23 cellular contexts compared by ENCODE assay signal in the genomic region with DNA sequence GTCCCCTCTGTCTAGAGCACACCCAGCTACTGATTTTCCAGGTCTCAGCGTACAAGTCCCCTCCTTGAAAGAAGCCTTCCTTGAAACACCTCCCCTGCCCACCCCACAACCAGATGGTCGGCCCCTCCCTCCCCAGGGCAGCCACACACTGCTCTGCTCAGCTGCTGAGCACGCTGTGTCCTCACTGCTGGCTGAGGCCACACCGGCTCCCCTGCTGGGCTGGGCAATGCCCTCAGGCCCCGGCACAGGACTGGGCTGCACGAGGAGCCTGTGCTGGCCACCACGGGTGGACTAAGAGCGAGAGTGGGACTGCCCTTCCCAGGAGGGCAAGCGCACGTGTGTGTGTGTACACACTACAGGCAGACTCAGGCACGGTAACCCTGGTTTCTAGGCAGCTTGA. TPM values are rescaled to one million over a fixed set of nuclear protein-coding genes. Genes with fewer than 3 reads are reported as not detected.
"Had no signal": no experiment of that assay in that cellular context is flagged by ENCODE, and none has a peak within 500 bp of the region (broad histone marks: within the 10 kb centered on the region; RNA-seq: fewer than 3 reads in every experiment).

No MANE protein-coding gene starts in this region.

- H3K27me3 Mint-ChIP-seq: activated naive CD4-positive, alpha-beta T cell treated with anti-CD3 and anti-CD28 coated beads, Interleukin-2, amount 10 ng/mL, durations not matched to agents 7 days and 5 days; central memory CD8-positive, alpha-beta T cell; dendritic cell treated with granulocyte-macrophage colony-stimulating factor and Interleukin-4, amounts not matched to agents 40 ng/mL and 50 ng/mL, for 4 days; memory B cell; naive thymus-derived CD4-positive, alpha-beta T cell; stimulated activated memory B cell treated with anti-CD40 and anti-IgM and Interleukin-4, amounts not matched to agents 10 μg/mL and 1 μg/mL and 100 μg/mL, for 72 hours had no signal

- H3K4me3 Mint-ChIP-seq: activated naive CD4-positive, alpha-beta T cell treated with anti-CD3 and anti-CD28 coated beads, Interleukin-2, amount 10 ng/mL, durations not matched to agents 7 days and 5 days; central memory CD8-positive, alpha-beta T cell; dendritic cell treated with granulocyte-macrophage colony-stimulating factor and Interleukin-4, amounts not matched to agents 40 ng/mL and 50 ng/mL, for 4 days; memory B cell; naive thymus-derived CD4-positive, alpha-beta T cell; stimulated activated memory B cell treated with anti-CD40 and anti-IgM and Interleukin-4, amounts not matched to agents 10 μg/mL and 1 μg/mL and 100 μg/mL, for 72 hours; T-helper 1 cell treated with Interleukin-12 subunit alpha and Interleukin-12 subunit beta and Interleukin-4 antibody, amounts not matched to agents 30 μg/mL and 1 μg/mL, for 36 hours had no signal

- H3K9me3 Mint-ChIP-seq: activated naive CD4-positive, alpha-beta T cell treated with anti-CD3 and anti-CD28 coated beads, Interleukin-2, amount 10 ng/mL, durations not matched to agents 7 days and 5 days; central memory CD8-positive, alpha-beta T cell; dendritic cell treated with granulocyte-macrophage colony-stimulating factor and Interleukin-4, amounts not matched to agents 40 ng/mL and 50 ng/mL, for 4 days; memory B cell; naive thymus-derived CD4-positive, alpha-beta T cell; stimulated activated memory B cell treated with anti-CD40 and anti-IgM and Interleukin-4, amounts not matched to agents 10 μg/mL and 1 μg/mL and 100 μg/mL, for 72 hours; T-helper 1 cell treated with Interleukin-12 subunit alpha and Interleukin-12 subunit beta and Interleukin-4 antibody, amounts not matched to agents 30 μg/mL and 1 μg/mL, for 36 hours had no signal

- H3K4me3 ChIP-seq: ascending aorta, esophagus squamous epithelium, mucosa of descending colon, pancreas, smooth muscle cell, thoracic aorta, upper lobe of left lung had no signal

- H3K27ac Mint-ChIP-seq: activated naive CD4-positive, alpha-beta T cell treated with anti-CD3 and anti-CD28 coated beads, Interleukin-2, amount 10 ng/mL, durations not matched to agents 7 days and 5 days; dendritic cell treated with granulocyte-macrophage colony-stimulating factor and Interleukin-4, amounts not matched to agents 40 ng/mL and 50 ng/mL, for 4 days; memory B cell; stimulated activated memory B cell treated with anti-CD40 and anti-IgM and Interleukin-4, amounts not matched to agents 10 μg/mL and 1 μg/mL and 100 μg/mL, for 72 hours; T-helper 1 cell treated with Interleukin-12 subunit alpha and Interleukin-12 subunit beta and Interleukin-4 antibody, amounts not matched to agents 30 μg/mL and 1 μg/mL, for 36 hours had no signal

- H3K4me1 Mint-ChIP-seq: stimulated activated memory B cell treated with anti-CD40 and anti-IgM and Interleukin-4, amounts not matched to agents 10 μg/mL and 1 μg/mL and 100 μg/mL, for 72 hours had no signal

- ATAC-seq: mucosa of descending colon; naive thymus-derived CD4-positive, alpha-beta T cell; pancreas; sciatic nerve; stimulated activated memory B cell treated with anti-CD40 and anti-IgM and Interleukin-4, amounts not matched to agents 10 μg/mL and 1 μg/mL and 100 μg/mL, for 72 hours had no signal

- H3K4me1 ChIP-seq: ascending aorta, pancreas, upper lobe of left lung had no signal

- H3K27ac ChIP-seq: ascending aorta, esophagus squamous epithelium, pancreas, thoracic aorta, upper lobe of left lung had no signal

- DNase-seq: activated CD4-positive, alpha-beta T cell treated with anti-CD3 and anti-CD28 coated beads for 1 hour; activated CD8-positive, alpha-beta memory T cell treated with anti-CD3 and anti-CD28 coated beads for 24 hours; activated CD8-positive, alpha-beta memory T cell treated with anti-CD3 and anti-CD28 coated beads, Interleukin-2, amount 50 U/mL, for 48 hours; activated effector memory CD4-positive, alpha-beta T cell treated with Interleukin-2 at 50 U/mL for 16 hours; activated naive CD4-positive, alpha-beta T cell treated with anti-CD3 and anti-CD28 coated beads, Interleukin-2, amount 10 ng/mL, durations not matched to agents 7 days and 5 days; activated T-cell treated with anti-CD3 and anti-CD28 coated beads, Interleukin-2, amount 50 U/mL, for 48 hours; effector CD8-positive, alpha-beta T cell; esophagus squamous epithelium; mucosa of descending colon; naive thymus-derived CD4-positive, alpha-beta T cell; stimulated activated CD4-positive, alpha-beta T cell treated with anti-CD3 and anti-CD28 coated beads, Interleukin-4, amount 100 ng/mL, for 24 hours had no signal

- H3K4me2 ChIP-seq: smooth muscle cell had no signal

- H3K27me3 ChIP-seq: ascending aorta, esophagus squamous epithelium, pancreas, upper lobe of left lung had no signal

- H3K9me3 ChIP-seq: ascending aorta, esophagus squamous epithelium, mucosa of descending colon, pancreas, thoracic aorta, upper lobe of left lung had no signal

RNA-seq across cellular contexts. Expression of a gene that starts 11.8 kb away (rescaled TPM):
- total RNA-seq: ascending aorta, smooth muscle cell, thoracic aorta had no signal
- polyA plus RNA-seq: liver; naive thymus-derived CD4-positive, alpha-beta T cell had no signal

RNA-seq across cellular contexts. Expression of a gene that starts 37.2 kb away (rescaled TPM):
- total RNA-seq: ascending aorta; naive thymus-derived CD4-positive, alpha-beta T cell; sciatic nerve; thoracic aorta had no signal
- polyA plus RNA-seq: naive thymus-derived CD4-positive, alpha-beta T cell had no signal
